8 cellular contexts compared by ENCODE assay signal in the genomic region with DNA sequence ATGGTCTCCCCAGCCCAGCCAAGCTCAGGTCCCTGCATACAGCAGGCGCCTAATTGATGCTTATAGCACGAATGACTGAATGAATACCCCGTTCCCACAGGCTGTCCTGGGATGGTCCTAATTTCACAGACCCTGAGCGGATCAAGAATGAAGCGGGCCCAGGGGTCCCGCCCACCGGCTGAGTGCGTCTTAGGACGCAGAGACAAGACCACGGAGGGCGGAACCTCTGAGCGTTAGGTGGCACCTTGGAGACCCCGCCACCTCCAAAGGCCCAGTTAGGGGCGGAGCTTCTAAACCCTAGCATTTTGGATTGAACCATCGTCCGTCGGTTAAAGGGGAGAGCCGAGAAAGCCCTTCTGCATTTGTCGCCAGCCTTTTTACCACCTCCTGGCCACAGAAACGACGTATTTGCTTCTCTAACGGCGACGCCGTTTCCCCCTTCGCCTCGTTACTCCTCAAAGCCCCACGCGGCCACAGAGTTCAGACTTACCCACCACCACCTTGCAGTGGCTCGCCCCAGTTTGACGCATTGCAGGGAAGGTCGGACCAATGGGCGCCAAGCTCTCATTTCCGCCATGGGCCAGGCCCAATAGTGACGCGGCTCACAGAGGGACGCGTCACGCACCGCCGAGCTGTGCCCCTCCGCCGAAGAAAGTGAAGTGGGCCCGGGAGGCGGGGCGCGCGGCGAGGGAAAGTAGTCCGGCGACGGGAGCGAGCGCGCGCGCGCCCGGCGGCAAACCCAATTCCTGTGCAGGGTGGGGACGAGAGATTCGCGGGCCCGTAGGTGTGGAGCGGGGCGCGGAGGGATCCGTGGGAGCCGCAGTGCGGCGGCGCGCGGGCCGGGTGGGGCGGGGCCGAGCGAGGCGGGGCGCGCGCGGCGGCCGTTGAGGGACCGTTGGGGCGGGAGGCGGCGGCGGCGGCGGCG. TPM values are rescaled to one million over a fixed set of nuclear protein-coding genes. Genes with fewer than 3 reads are reported as not detected.
DNase-seq lines count a peak whose midpoint lies in the region; ATAC-seq, FAIRE-seq and TF ChIP-seq lines count a peak whose summit lies in the region.

No MANE protein-coding gene starts in this region.

- FAIRE-seq in HTR-8/SVneo (lab: Jason Lieb, UNC): peak; percentile 85
- FAIRE-seq in endothelial cell of umbilical vein (lab: Jason Lieb, UNC): peak; percentile 97

- dilution Hi-C loops in endothelial cell of umbilical vein (cut with MboI; ENCODE audit: extremely low pct_ligation_motif_present, low sequenced_read_pairs): no loop called here

- peak overlapping the region; percentile 68 for H2AFZ ChIP-seq in endothelial cell of umbilical vein (ENCODE audit: low read depth, low read length)

- in situ Hi-C loops in Caki2 (cut with HindIII; ENCODE audit: low pct_unique_long_range_greater_than_20kb, low sequenced_read_pairs): no loop called here

- peak overlapping the region; percentile 93 for H3K27ac ChIP-seq in endothelial cell of umbilical vein (ENCODE audit: insufficient read depth, low read depth, low read length)

- H3K9ac ChIP-seq in endothelial cell of umbilical vein (replicated peaks; ENCODE audit: extremely low read depth, insufficient read depth, low read length): peak overlapping the region; percentile 96

- CTCF ChIA-PET in endothelial cell of umbilical vein (lab: Charles Lee): interaction anchor here (1.0 to 2.6 kb wide), 6 partner anchors 10 to 71 kb away, joined by 3 to 17 read pairs (median 6); a partner anchor contains a TSS

- H3K4me1 ChIP-seq in endothelial cell of umbilical vein (ENCODE audit: control insufficient read depth, extremely low read depth, insufficient read depth, low read length): peaks cover 13% of the 10 kb centered on the region

- H3K36me3 Mint-ChIP-seq in mesothelial cell of epicardium: peaks cover 5% of the 10 kb centered on the region

- H3K9me3 ChIP-seq in endothelial cell of umbilical vein (replicated peaks; ENCODE audit: control insufficient read depth, insufficient read depth, low read length): no peaks in the 10 kb centered on the region

- H3K9me3 Mint-ChIP-seq in mesothelial cell of epicardium: peaks cover 26% of the 10 kb centered on the region

- TF ChIP-seq POLR2A in endothelial cell of umbilical vein (IDR thresholded peaks at IDR 0.05; ENCODE audit: low read depth, low read length): peak; percentile 66

- H3K4me3 Mint-ChIP-seq in mesothelial cell of epicardium: peak overlapping the region; percentile 99

- no peaks in the 10 kb centered on the region for H4K20me1 ChIP-seq in endothelial cell of umbilical vein (replicated peaks; ENCODE audit: control insufficient read depth, extremely low read depth, insufficient read depth, low read length)

- peak overlapping the region; percentile 2 to 99 (median 98) for H3K4me3 ChIP-seq in endothelial cell of umbilical vein (replicated peaks in 1 of 3; ENCODE audit: insufficient read depth in 1 of 3, low read depth in 1 of 3, low read length in 3 of 3)

- no peaks in the 10 kb centered on the region for H3K27me3 Mint-ChIP-seq in mesothelial cell of epicardium (ENCODE audit: low read depth)

- POLR2A ChIA-PET in endothelial cell of umbilical vein (lab: Charles Lee): interaction anchor here (0.5 to 1.1 kb wide), 3 partner anchors 17 to 116 kb away, joined by 4 to 8 read pairs (median 6); a partner anchor contains a TSS

- H3K4me1 Mint-ChIP-seq in mesothelial cell of epicardium: peaks cover 21% of the 10 kb centered on the region

- H3K79me2 ChIP-seq in endothelial cell of umbilical vein (ENCODE audit: control insufficient read depth, insufficient read depth, low read length): peaks cover 45% of the 10 kb centered on the region

- intact Hi-C loops in endothelial cell of umbilical vein (cut with micrococcal nuclease): no loop called here

- TF ChIP-seq CTCF in endothelial cell of umbilical vein (IDR thresholded peaks at IDR 0.05; ENCODE audit: extremely low read depth in 1 of 2, insufficient read depth in 1 of 2, low read depth in 1 of 2, low read length in 2 of 2) (no peak), mesothelial cell of epicardium (IDR thresholded peaks at IDR 0.05; ENCODE audit: unreplicated experiment) (no peak)

- peak; percentile 99 for DNase-seq in Caki2 (ENCODE audit: low read depth)
- peak; percentile 96 for DNase-seq in HTR-8/SVneo (ENCODE audit: insufficient read length, low spot score)
- peak; percentile 98 for DNase-seq in NOMO-1 treated with DMSO at 0.1 percent for 48 hours (lab: John Stamatoyannopoulos, UW; ENCODE audit: unreplicated experiment)
- peak; percentile 96 for DNase-seq in activated CD8-positive, alpha-beta memory T cell treated with anti-CD3 and anti-CD28 coated beads, Interleukin-2, amount 50 U/mL, for 4 hours
- peak; percentile 98 for DNase-seq in endothelial cell of umbilical vein (ENCODE audit: low read depth, low spot score)
- DNase-seq in mesothelial cell of epicardium (ENCODE audit: low spot score in 2 of 2, unreplicated experiment in 2 of 2): peak; percentile 96 to 99
- peak; percentile 91 to 92 for DNase-seq in stimulated activated CD8-positive, alpha-beta memory T cell treated with anti-CD3 and anti-CD28 coated beads, Interleukin-15, amount 100 ng/mL, for 4 hours (ENCODE audit: low read depth in 2 of 2)

- BruUV-seq in endothelial cell of umbilical vein (replicated peaks; lab: Mats Ljungman, UMichigan): TSS peak; percentile 83

- H3K4me2 ChIP-seq in endothelial cell of umbilical vein (ENCODE audit: insufficient read depth, low read length): peak overlapping the region; percentile 44

- ATAC-seq in GM21381 (IDR thresholded peaks at IDR 0.05; ENCODE audit: unreplicated experiment): peak; percentile 84

- H3K36me3 ChIP-seq in endothelial cell of umbilical vein (ENCODE audit: control insufficient read depth in 2 of 2, extremely low read depth in 1 of 2, insufficient read depth in 2 of 2, low read length in 2 of 2): peaks cover 0 to 6% of the 10 kb centered on the region in 2 experiments

- H3K27me3 ChIP-seq in endothelial cell of umbilical vein (ENCODE audit: control insufficient read depth in 2 of 2, insufficient read depth in 2 of 2, low read length in 2 of 2): peaks cover 0 to 3% of the 10 kb centered on the region in 2 experiments

- H3K9me1 ChIP-seq in endothelial cell of umbilical vein (replicated peaks; ENCODE audit: control insufficient read depth, extremely low read depth, insufficient read depth, low read length): no peaks in the 10 kb centered on the region

- peak overlapping the region; percentile 100 for H3K27ac Mint-ChIP-seq in mesothelial cell of epicardium

TF ChIP-seq in endothelial cell of umbilical vein, 7 proteins besides CTCF, POLR2A, EP300 and RAD21:
- TF ChIP-seq JUN (IDR thresholded peaks at IDR 0.05; ENCODE audit: borderline replicate concordance, insufficient read depth, insufficient read length, low read depth) (no peak), POLR2AphosphoS5 (IDR thresholded peaks at IDR 0.05; ENCODE audit: insufficient read depth, low read depth, low read length) (no peak)
- TF ChIP-seq, protein P1, sequence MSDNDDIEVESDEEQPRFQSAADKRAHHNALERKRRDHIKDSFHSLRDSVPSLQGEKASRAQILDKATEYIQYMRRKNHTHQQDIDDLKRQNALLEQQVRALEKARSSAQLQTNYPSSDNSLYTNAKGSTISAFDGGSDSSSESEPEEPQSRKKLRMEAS (IDR thresholded peaks at IDR 0.05; ENCODE audit: insufficient read depth, insufficient read length): peak; percentile 1

RNA-seq across cellular contexts. Expression of a gene that starts 0.5 kb away (rescaled TPM):
- total RNA-seq in Caki2 (2014; rRNA removed; shearing (Covaris generic); ENCODE audit: low replicate concordance): 126 and 145 TPM in 2 replicates
- total RNA-seq in endothelial cell of umbilical vein: 305 and 351 TPM in 2 replicates
- 328 and 425 TPM in 2 replicates for polyA plus RNA-seq in endothelial cell of umbilical vein
- 517 and 647 TPM in 2 replicates for polyA plus RNA-seq in endothelial cell of umbilical vein (2011; cell fraction: cytosol; rRNA removed)
- 277 and 398 TPM in 2 replicates for polyA plus RNA-seq in endothelial cell of umbilical vein (2011; cell fraction: nucleus; rRNA removed)
- polyA plus RNA-seq in endothelial cell of umbilical vein (2012): 409 and 426 TPM in 2 replicates
- 289 and 292 TPM in 2 replicates for polyA minus RNA-seq in endothelial cell of umbilical vein
- 34.8 TPM for polyA minus RNA-seq in endothelial cell of umbilical vein (2011; cell fraction: cytosol; rRNA and poly(A)+ RNA removed)
- polyA minus RNA-seq in endothelial cell of umbilical vein (2011; cell fraction: nucleus; rRNA and poly(A)+ RNA removed): 41.3 and 50.8 TPM in 2 replicates
- 231 to 233 TPM (median 231 TPM) in 3 replicates for total RNA-seq in mesothelial cell of epicardium

RNA-seq across cellular contexts. Expression of a gene that starts 24.2 kb away (rescaled TPM):
- not detected in 2 replicates for total RNA-seq in Caki2 (2014; rRNA removed; shearing (Covaris generic); ENCODE audit: low replicate concordance)
- total RNA-seq in endothelial cell of umbilical vein (0.55 and 1.1 TPM in 2 replicates), mesothelial cell of epicardium (5.0 to 6.2 TPM (median 5.9 TPM) in 3 replicates)
- 2.7 and 3.8 TPM in 2 replicates for polyA plus RNA-seq in endothelial cell of umbilical vein
- polyA plus RNA-seq in endothelial cell of umbilical vein (2011; cell fraction: cytosol; rRNA removed): 1.2 and 1.7 TPM in 2 replicates
- polyA plus RNA-seq in endothelial cell of umbilical vein (2011; cell fraction: nucleus; rRNA removed): 2.7 and 3.8 TPM in 2 replicates
- 0.58 and 1.2 TPM in 2 replicates for polyA plus RNA-seq in endothelial cell of umbilical vein (2012)
- polyA minus RNA-seq in endothelial cell of umbilical vein: 0.74 and 0.85 TPM in 2 replicates
- not detected for polyA minus RNA-seq in endothelial cell of umbilical vein (2011; cell fraction: cytosol; rRNA and poly(A)+ RNA removed)
- 0.67 and 1.1 TPM in 2 replicates for polyA minus RNA-seq in endothelial cell of umbilical vein (2011; cell fraction: nucleus; rRNA and poly(A)+ RNA removed)

RNA-seq across cellular contexts. Expression of a gene that starts 35.3 kb away (rescaled TPM):
- total RNA-seq in Caki2 (2014; rRNA removed; shearing (Covaris generic); ENCODE audit: low replicate concordance): not detected in 2 replicates
- not detected in 2 replicates for total RNA-seq in endothelial cell of umbilical vein
- polyA plus RNA-seq in endothelial cell of umbilical vein: not detected in 2 replicates
- polyA plus RNA-seq in endothelial cell of umbilical vein (2011; cell fraction: cytosol; rRNA removed): not detected in 2 replicates
- not detected in 2 replicates for polyA plus RNA-seq in endothelial cell of umbilical vein (2011; cell fraction: nucleus; rRNA removed)
- not detected in 2 replicates for polyA plus RNA-seq in endothelial cell of umbilical vein (2012)
- polyA minus RNA-seq in endothelial cell of umbilical vein: not detected in 2 replicates
- polyA minus RNA-seq in endothelial cell of umbilical vein (2011; cell fraction: cytosol; rRNA and poly(A)+ RNA removed): not detected
- polyA minus RNA-seq in endothelial cell of umbilical vein (2011; cell fraction: nucleus; rRNA and poly(A)+ RNA removed): not detected in 2 replicates
- 7.6 to 13.7 TPM (median 12.2 TPM) in 3 replicates for total RNA-seq in mesothelial cell of epicardium

Comparison
In these comparisons a context has a peak if more than half of its experiments do, and no peak if none do; other contexts are left out.
1. Peak in every context shown above with its lines: DNase-seq, ATAC-seq, H3K4me3 ChIP-seq and H3K27ac ChIP-seq.